ENCODE assay signal across 15 cellular contexts in genomic region chr14:20169852-20170251, GRCh38. TPM values are rescaled to one million over a fixed set of nuclear protein-coding genes. Genes with fewer than 3 reads are reported as not detected.
"Had no signal": no experiment of that assay in that cellular context is flagged by ENCODE, and none has a peak within 500 bp of the region (broad histone marks: within the 10 kb centered on the region; RNA-seq: fewer than 3 reads in every experiment).

No MANE protein-coding gene starts in this region.

RNA-seq across cellular contexts. Expression of gene OR11G2, which starts 20.8 kb away (rescaled TPM):
- total RNA-seq: activated CD8-positive, alpha-beta T cell treated with anti-CD3 and anti-CD28 coated beads, Interleukin-2, amount 10 ng/mL, durations not matched to agents 7 days and 5 days; activated naive CD8-positive, alpha-beta T cell treated with anti-CD3 and anti-CD28 coated beads, Interleukin-2, amount 10 ng/mL, durations not matched to agents 7 days and 5 days; aorta; cardiac muscle cell; fibroblast of lung; left colon; lung microvascular endothelial cell; naive thymus-derived CD8-positive, alpha-beta T cell; right atrium auricular region; uterus; WTC11 had no signal
- polyA plus RNA-seq: aorta; cardiac muscle cell; fibroblast of lung; naive thymus-derived CD8-positive, alpha-beta T cell; small intestine; stomach; thymus had no signal

RNA-seq across cellular contexts. Expression of gene OR4N5, which starts 31.2 kb away (rescaled TPM):
- total RNA-seq: activated CD8-positive, alpha-beta T cell treated with anti-CD3 and anti-CD28 coated beads, Interleukin-2, amount 10 ng/mL, durations not matched to agents 7 days and 5 days; activated naive CD8-positive, alpha-beta T cell treated with anti-CD3 and anti-CD28 coated beads, Interleukin-2, amount 10 ng/mL, durations not matched to agents 7 days and 5 days; aorta; cardiac muscle cell; fibroblast of lung; left colon; lung microvascular endothelial cell; mononuclear cell; naive thymus-derived CD8-positive, alpha-beta T cell; right atrium auricular region; stomach; uterus; WTC11 had no signal
- polyA plus RNA-seq: aorta; cardiac muscle cell; fibroblast of lung; naive thymus-derived CD8-positive, alpha-beta T cell; small intestine; stomach had no signal

RNA-seq across cellular contexts. Expression of gene OR11H6, which starts 53.7 kb away (rescaled TPM):
- total RNA-seq: activated CD8-positive, alpha-beta T cell treated with anti-CD3 and anti-CD28 coated beads, Interleukin-2, amount 10 ng/mL, durations not matched to agents 7 days and 5 days; activated naive CD8-positive, alpha-beta T cell treated with anti-CD3 and anti-CD28 coated beads, Interleukin-2, amount 10 ng/mL, durations not matched to agents 7 days and 5 days; aorta; cardiac muscle cell; fibroblast of lung; left colon; lung microvascular endothelial cell; mononuclear cell; naive thymus-derived CD8-positive, alpha-beta T cell; right atrium auricular region; stomach; uterus; WTC11 had no signal
- polyA plus RNA-seq: aorta; cardiac muscle cell; fibroblast of lung; naive thymus-derived CD8-positive, alpha-beta T cell; small intestine; stomach; thymus had no signal

RNA-seq across cellular contexts. Expression of gene OR11H7, which starts 58.9 kb away (rescaled TPM):
- total RNA-seq: activated CD8-positive, alpha-beta T cell treated with anti-CD3 and anti-CD28 coated beads, Interleukin-2, amount 10 ng/mL, durations not matched to agents 7 days and 5 days; activated naive CD8-positive, alpha-beta T cell treated with anti-CD3 and anti-CD28 coated beads, Interleukin-2, amount 10 ng/mL, durations not matched to agents 7 days and 5 days; aorta; cardiac muscle cell; fibroblast of lung; left colon; lung microvascular endothelial cell; mononuclear cell; naive thymus-derived CD8-positive, alpha-beta T cell; right atrium auricular region; stomach; uterus; WTC11 had no signal
- polyA plus RNA-seq: aorta; cardiac muscle cell; fibroblast of lung; naive thymus-derived CD8-positive, alpha-beta T cell; small intestine; stomach; thymus had no signal

RNA-seq across cellular contexts. Expression of gene OR4K17, which starts 59.3 kb away (rescaled TPM):
- total RNA-seq: activated CD8-positive, alpha-beta T cell treated with anti-CD3 and anti-CD28 coated beads, Interleukin-2, amount 10 ng/mL, durations not matched to agents 7 days and 5 days; activated naive CD8-positive, alpha-beta T cell treated with anti-CD3 and anti-CD28 coated beads, Interleukin-2, amount 10 ng/mL, durations not matched to agents 7 days and 5 days; aorta; cardiac muscle cell; fibroblast of lung; left colon; lung microvascular endothelial cell; mononuclear cell; naive thymus-derived CD8-positive, alpha-beta T cell; right atrium auricular region; stomach; uterus; WTC11 had no signal
- polyA plus RNA-seq: aorta; cardiac muscle cell; fibroblast of lung; naive thymus-derived CD8-positive, alpha-beta T cell; small intestine; stomach had no signal
